In the genomic region with DNA sequence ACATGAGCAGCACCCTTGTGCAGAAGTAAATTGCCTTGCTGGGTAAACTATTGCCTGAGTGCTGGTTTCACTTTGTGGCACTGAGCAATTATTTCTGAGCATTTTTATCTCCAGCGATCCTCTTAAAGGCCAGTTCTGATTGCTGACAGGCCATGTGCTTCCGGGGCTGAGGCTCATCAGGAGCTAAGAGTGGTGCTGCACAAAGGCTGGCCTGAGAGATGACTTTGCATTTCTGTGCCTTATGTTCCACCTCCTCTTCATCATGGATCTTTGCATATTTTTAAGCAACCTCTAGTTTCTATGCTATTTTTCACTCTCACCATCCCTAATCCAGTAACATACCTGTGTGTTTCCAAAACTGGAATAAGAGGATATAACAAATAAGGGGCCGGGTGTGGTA, we compare ENCODE assay signal across 28 cellular contexts. TPM values are rescaled to one million over a fixed set of nuclear protein-coding genes. Genes with fewer than 3 reads are reported as not detected.
"Had no signal": no experiment of that assay in that cellular context is flagged by ENCODE, and none has a peak within 500 bp of the region (broad histone marks: within the 10 kb centered on the region; RNA-seq: fewer than 3 reads in every experiment).

No MANE protein-coding gene starts in this region.

- H3K27ac ChIP-seq: left lung, lower lobe of right lung, ovary, right atrium auricular region, sigmoid colon, tibial nerve had no signal

- H3K36me3 ChIP-seq: left lung, lower lobe of right lung, ovary, right atrium auricular region, sigmoid colon, tibial nerve had no signal

- H3K36me3 Mint-ChIP-seq: immature natural killer cell; stimulated activated memory B cell treated with anti-CD40 and anti-IgM and Interleukin-4, amounts not matched to agents 10 μg/mL and 1 μg/mL and 100 μg/mL, for 72 hours; type B pancreatic cell had no signal

- H3K9me3 Mint-ChIP-seq: nephron; stimulated activated naive CD8-positive, alpha-beta T cell treated with anti-CD3 and anti-CD28 coated beads, Interleukin-15, amount 100 ng/mL, for 72 hours; type B pancreatic cell had no signal

- H3K4me3 ChIP-seq: left lung, lower lobe of right lung, ovary, right atrium auricular region, sigmoid colon, tibial nerve had no signal

- H3K27me3 ChIP-seq: left lung, ovary, right atrium auricular region, sigmoid colon, tibial nerve had no signal

- H3K4me1 ChIP-seq: left lung, lower lobe of right lung, right atrium auricular region, sigmoid colon, tibial nerve had no signal

- H3K9me3 ChIP-seq: left lung, lower lobe of right lung, ovary, right atrium auricular region, sigmoid colon, tibial nerve had no signal

- DNase-seq: head of caudate nucleus; hypothalamus; immature natural killer cell; kidney; left colon; left lung; lower lobe of right lung; mammary epithelial cell; mesenchymal stem cell; naive thymus-derived CD8-positive, alpha-beta T cell; ovary; sigmoid colon; small intestine; stimulated activated CD4-positive, alpha-beta T cell treated with anti-CD3 and anti-CD28 coated beads, Interleukin-1b, Interleukin-23, amount 100 ng/mL, for 48 hours; stimulated activated CD4-positive, alpha-beta T cell treated with anti-CD3 and anti-CD28 coated beads, Interleukin-2, amount 100 ng/mL, for 48 hours; stimulated activated CD4-positive, alpha-beta T cell treated with anti-CD3 and anti-CD28 coated beads, Interleukin-4, amount 100 ng/mL, for 4 hours; stimulated activated CD8-positive, alpha-beta memory T cell treated with anti-CD3 and anti-CD28 coated beads, Interleukin-4, amount 100 ng/mL, for 48 hours; stimulated activated naive CD4-positive, alpha-beta T cell treated with Interleukin-2 at 50 U/mL for 16 hours; stimulated activated naive CD8-positive, alpha-beta T cell treated with anti-CD3 and anti-CD28 coated beads, Interleukin-15, amount 100 ng/mL, for 72 hours; substantia nigra had no signal

- ATAC-seq: left colon; left lung; lower lobe of right lung; naive thymus-derived CD8-positive, alpha-beta T cell; stimulated activated memory B cell treated with anti-CD40 and anti-IgM and Interleukin-4, amounts not matched to agents 10 μg/mL and 1 μg/mL and 100 μg/mL, for 72 hours; stimulated activated naive CD8-positive, alpha-beta T cell treated with anti-CD3 and anti-CD28 coated beads, Interleukin-15, amount 100 ng/mL, for 72 hours had no signal

- FAIRE-seq: islet of Langerhans, kidney, small intestine, urothelium cell line had no signal

- H3K4me1 Mint-ChIP-seq: immature natural killer cell; nephron; stimulated activated memory B cell treated with anti-CD40 and anti-IgM and Interleukin-4, amounts not matched to agents 10 μg/mL and 1 μg/mL and 100 μg/mL, for 72 hours; stimulated activated naive CD8-positive, alpha-beta T cell treated with anti-CD3 and anti-CD28 coated beads, Interleukin-15, amount 100 ng/mL, for 72 hours had no signal

- H3K4me3 Mint-ChIP-seq: immature natural killer cell; naive thymus-derived CD8-positive, alpha-beta T cell; nephron; stimulated activated memory B cell treated with anti-CD40 and anti-IgM and Interleukin-4, amounts not matched to agents 10 μg/mL and 1 μg/mL and 100 μg/mL, for 72 hours; stimulated activated naive CD8-positive, alpha-beta T cell treated with anti-CD3 and anti-CD28 coated beads, Interleukin-15, amount 100 ng/mL, for 72 hours; type B pancreatic cell had no signal

- H3K27ac Mint-ChIP-seq: immature natural killer cell; naive thymus-derived CD8-positive, alpha-beta T cell; nephron; progenitor cell of endocrine pancreas; stimulated activated memory B cell treated with anti-CD40 and anti-IgM and Interleukin-4, amounts not matched to agents 10 μg/mL and 1 μg/mL and 100 μg/mL, for 72 hours; type B pancreatic cell had no signal

RNA-seq across cellular contexts. Expression of gene LHFPL6, which starts 34.9 kb away (rescaled TPM):
- total RNA-seq: naive thymus-derived CD8-positive, alpha-beta T cell had no signal
- polyA plus RNA-seq: naive thymus-derived CD8-positive, alpha-beta T cell had no signal
